In genomic region chr6:36075656-36076055, GRCh38 we compare ENCODE assay signal across 1 cellular context.
TF ChIP-seq lines count a peak whose summit lies in the region.

No MANE protein-coding gene starts in this region.

TF ChIP-seq in HepG2, 621 proteins besides CTCF, POLR2A, EP300 and RAD21 (continued from another document and continues in another):
- TF ChIP-seq SNAPC4 (CRISPR knock-in tag; IDR thresholded peaks at IDR 0.05) (no peak), ZSCAN25 (CRISPR knock-in tag; IDR thresholded peaks at IDR 0.05) (no peak), ZNF644 (CRISPR knock-in tag; IDR thresholded peaks at IDR 0.05; ENCODE audit: low read depth) (0 out of 2 replicates have a peak, but pooled peaks have one; percentile 23), KLF16 (CRISPR knock-in tag; IDR thresholded peaks at IDR 0.05) (no peak), NFE2L2 (IDR thresholded peaks at IDR 0.05; ENCODE audit: low read length) (no peak), GABPA (IDR thresholded peaks at IDR 0.05; ENCODE audit: low read depth, low read length) (no peak), GABPA (CRISPR knock-in tag; IDR thresholded peaks at IDR 0.05; ENCODE audit: low read depth) (no peak), POGZ (CRISPR knock-in tag; IDR thresholded peaks at IDR 0.05) (0 out of 2 replicates have a peak, but pooled peaks have one; percentile 39), HMGA1 (CRISPR knock-in tag; conservative IDR thresholded peaks at IDR 0.05) (no peak), RXRA (CRISPR knock-in tag; IDR thresholded peaks at IDR 0.05) (no peak), SMC3 (IDR thresholded peaks at IDR 0.05; ENCODE audit: low read length) (peak; percentile 73), ZNF20 (CRISPR knock-in tag; IDR thresholded peaks at IDR 0.05) (no peak), ZNF562 (CRISPR knock-in tag; IDR thresholded peaks at IDR 0.05; ENCODE audit: borderline replicate concordance) (no peak), TOPORS (CRISPR knock-in tag; IDR thresholded peaks at IDR 0.05) (no peak), ZNF12 (CRISPR knock-in tag; IDR thresholded peaks at IDR 0.05) (no peak), FUBP1 (CRISPR knock-in tag; IDR thresholded peaks at IDR 0.05; ENCODE audit: borderline replicate concordance) (no peak), SRF (IDR thresholded peaks at IDR 0.05; ENCODE audit: low read depth, low read length) (no peak), NR2F2 (IDR thresholded peaks at IDR 0.05; ENCODE audit: borderline replicate concordance, low read depth) (no peak), TBP (CRISPR knock-in tag; IDR thresholded peaks at IDR 0.05) (no peak), ZFP36L2 (CRISPR knock-in tag; IDR thresholded peaks at IDR 0.05) (no peak), TCF7L2 (IDR thresholded peaks at IDR 0.05; ENCODE audit: low read depth, low read length) (no peak), ZNF615 (CRISPR knock-in tag; IDR thresholded peaks at IDR 0.05; ENCODE audit: borderline replicate concordance) (no peak), TAF15 (IDR thresholded peaks at IDR 0.05; ENCODE audit: low read depth, low read length, poor library complexity, severe bottlenecking) (no peak), NFATC3 (CRISPR knock-in tag; IDR thresholded peaks at IDR 0.05) (no peak), PHF5A (CRISPR knock-in tag; IDR thresholded peaks at IDR 0.05; ENCODE audit: low read depth, unreplicated experiment) (no peak), MAF1 (CRISPR knock-in tag; IDR thresholded peaks at IDR 0.05; ENCODE audit: borderline replicate concordance) (no peak), STAG1 (CRISPR knock-in tag; IDR thresholded peaks at IDR 0.05) (peak; percentile 56), RARG (CRISPR knock-in tag; IDR thresholded peaks at IDR 0.05; ENCODE audit: low read depth) (no peak), ZNF570 (CRISPR knock-in tag; IDR thresholded peaks at IDR 0.05; ENCODE audit: borderline replicate concordance) (no peak), ZNF205 (CRISPR knock-in tag; IDR thresholded peaks at IDR 0.05) (no peak), ZNF619 (CRISPR knock-in tag; IDR thresholded peaks at IDR 0.05) (no peak), ZNF331 (CRISPR knock-in tag; IDR thresholded peaks at IDR 0.05) (peak; percentile 69; the same call in 1 of the 2 replicates), ZNF607 (CRISPR knock-in tag; IDR thresholded peaks at IDR 0.05; ENCODE audit: borderline replicate concordance) (no peak), ZNF567 (CRISPR knock-in tag; IDR thresholded peaks at IDR 0.05; ENCODE audit: borderline replicate concordance) (no peak), NR3C1 (CRISPR knock-in tag; IDR thresholded peaks at IDR 0.05) (no peak), TFE3 (CRISPR knock-in tag; IDR thresholded peaks at IDR 0.05) (no peak)
- TF ChIP-seq, protein P1, sequence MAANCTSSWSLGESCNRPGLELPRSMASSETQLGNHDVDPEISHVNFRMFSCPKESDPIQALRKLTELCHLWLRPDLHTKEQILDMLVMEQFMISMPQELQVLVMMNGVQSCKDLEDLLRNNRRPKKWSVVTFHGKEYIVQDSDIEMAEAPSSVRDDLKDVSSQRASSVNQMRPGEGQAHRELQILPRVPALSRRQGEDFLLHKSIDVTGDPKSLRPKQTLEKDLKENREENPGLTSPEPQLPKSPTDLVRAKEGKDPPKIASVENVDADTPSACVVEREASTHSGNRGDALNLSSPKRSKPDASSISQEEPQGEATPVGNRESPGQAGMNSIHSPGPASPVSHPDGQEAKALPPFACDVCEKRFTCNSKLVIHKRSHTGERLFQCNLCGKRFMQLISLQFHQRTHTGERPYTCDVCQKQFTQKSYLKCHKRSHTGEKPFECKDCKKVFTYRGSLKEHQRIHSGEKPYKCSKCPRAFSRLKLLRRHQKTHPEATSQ (CRISPR knock-in tag; IDR thresholded peaks at IDR 0.05; ENCODE audit: borderline replicate concordance) = no peak
- TF ChIP-seq, protein P2, sequence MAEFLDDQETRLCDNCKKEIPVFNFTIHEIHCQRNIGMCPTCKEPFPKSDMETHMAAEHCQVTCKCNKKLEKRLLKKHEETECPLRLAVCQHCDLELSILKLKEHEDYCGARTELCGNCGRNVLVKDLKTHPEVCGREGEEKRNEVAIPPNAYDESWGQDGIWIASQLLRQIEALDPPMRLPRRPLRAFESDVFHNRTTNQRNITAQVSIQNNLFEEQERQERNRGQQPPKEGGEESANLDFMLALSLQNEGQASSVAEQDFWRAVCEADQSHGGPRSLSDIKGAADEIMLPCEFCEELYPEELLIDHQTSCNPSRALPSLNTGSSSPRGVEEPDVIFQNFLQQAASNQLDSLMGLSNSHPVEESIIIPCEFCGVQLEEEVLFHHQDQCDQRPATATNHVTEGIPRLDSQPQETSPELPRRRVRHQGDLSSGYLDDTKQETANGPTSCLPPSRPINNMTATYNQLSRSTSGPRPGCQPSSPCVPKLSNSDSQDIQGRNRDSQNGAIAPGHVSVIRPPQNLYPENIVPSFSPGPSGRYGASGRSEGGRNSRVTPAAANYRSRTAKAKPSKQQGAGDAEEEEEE (CRISPR knock-in tag; IDR thresholded peaks at IDR 0.05; ENCODE audit: borderline replicate concordance) = no peak
- TF ChIP-seq, protein P3, sequence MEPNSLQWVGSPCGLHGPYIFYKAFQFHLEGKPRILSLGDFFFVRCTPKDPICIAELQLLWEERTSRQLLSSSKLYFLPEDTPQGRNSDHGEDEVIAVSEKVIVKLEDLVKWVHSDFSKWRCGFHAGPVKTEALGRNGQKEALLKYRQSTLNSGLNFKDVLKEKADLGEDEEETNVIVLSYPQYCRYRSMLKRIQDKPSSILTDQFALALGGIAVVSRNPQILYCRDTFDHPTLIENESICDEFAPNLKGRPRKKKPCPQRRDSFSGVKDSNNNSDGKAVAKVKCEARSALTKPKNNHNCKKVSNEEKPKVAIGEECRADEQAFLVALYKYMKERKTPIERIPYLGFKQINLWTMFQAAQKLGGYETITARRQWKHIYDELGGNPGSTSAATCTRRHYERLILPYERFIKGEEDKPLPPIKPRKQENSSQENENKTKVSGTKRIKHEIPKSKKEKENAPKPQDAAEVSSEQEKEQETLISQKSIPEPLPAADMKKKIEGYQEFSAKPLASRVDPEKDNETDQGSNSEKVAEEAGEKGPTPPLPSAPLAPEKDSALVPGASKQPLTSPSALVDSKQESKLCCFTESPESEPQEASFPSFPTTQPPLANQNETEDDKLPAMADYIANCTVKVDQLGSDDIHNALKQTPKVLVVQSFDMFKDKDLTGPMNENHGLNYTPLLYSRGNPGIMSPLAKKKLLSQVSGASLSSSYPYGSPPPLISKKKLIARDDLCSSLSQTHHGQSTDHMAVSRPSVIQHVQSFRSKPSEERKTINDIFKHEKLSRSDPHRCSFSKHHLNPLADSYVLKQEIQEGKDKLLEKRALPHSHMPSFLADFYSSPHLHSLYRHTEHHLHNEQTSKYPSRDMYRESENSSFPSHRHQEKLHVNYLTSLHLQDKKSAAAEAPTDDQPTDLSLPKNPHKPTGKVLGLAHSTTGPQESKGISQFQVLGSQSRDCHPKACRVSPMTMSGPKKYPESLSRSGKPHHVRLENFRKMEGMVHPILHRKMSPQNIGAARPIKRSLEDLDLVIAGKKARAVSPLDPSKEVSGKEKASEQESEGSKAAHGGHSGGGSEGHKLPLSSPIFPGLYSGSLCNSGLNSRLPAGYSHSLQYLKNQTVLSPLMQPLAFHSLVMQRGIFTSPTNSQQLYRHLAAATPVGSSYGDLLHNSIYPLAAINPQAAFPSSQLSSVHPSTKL (CRISPR knock-in tag; IDR thresholded peaks at IDR 0.05) = peak; percentile 50
- TF ChIP-seq, protein P4, sequence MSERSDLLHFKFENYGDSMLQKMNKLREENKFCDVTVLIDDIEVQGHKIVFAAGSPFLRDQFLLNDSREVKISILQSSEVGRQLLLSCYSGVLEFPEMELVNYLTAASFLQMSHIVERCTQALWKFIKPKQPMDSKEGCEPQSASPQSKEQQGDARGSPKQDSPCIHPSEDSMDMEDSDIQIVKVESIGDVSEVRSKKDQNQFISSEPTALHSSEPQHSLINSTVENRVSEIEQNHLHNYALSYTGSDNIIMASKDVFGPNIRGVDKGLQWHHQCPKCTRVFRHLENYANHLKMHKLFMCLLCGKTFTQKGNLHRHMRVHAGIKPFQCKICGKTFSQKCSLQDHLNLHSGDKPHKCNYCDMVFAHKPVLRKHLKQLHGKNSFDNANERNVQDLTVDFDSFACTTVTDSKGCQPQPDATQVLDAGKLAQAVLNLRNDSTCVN (CRISPR knock-in tag; IDR thresholded peaks at IDR 0.05; ENCODE audit: borderline replicate concordance) = no peak
